In genomic region chr9:3006917-3007316, GRCh38 we compare ENCODE assay signal across 13 cellular contexts.
DNase-seq lines count a peak whose midpoint lies in the region; ATAC-seq and TF ChIP-seq lines count a peak whose summit lies in the region.
"Had no signal": no experiment of that assay in that cellular context is flagged by ENCODE, and none has a peak within 500 bp of the region (broad histone marks: within the 10 kb centered on the region; RNA-seq: fewer than 3 reads in every experiment).

No MANE protein-coding gene starts in this region.

- WGBS in right cardiac atrium, result 49% methylated on average over 1 of the region's 1 CpG
- 66 to 85% (median 76%) methylated on average over 1 of the region's 1 CpG for WGBS in spleen, 5 donors

- DNase-seq in right cardiac atrium (no peak), Right ventricle myocardium superior (no peak), NCI-H69 (lab: John Stamatoyannopoulos, UW) (peak; percentile 70), left kidney (ENCODE audit: low read depth, low spot score) (peak; percentile 12), GDM1 (lab: John Stamatoyannopoulos, UW) (no peak), spleen (no peak), NCI-H2171 treated with DMSO at 0.1 percent for 48 hours (lab: John Stamatoyannopoulos, UW) (no peak)
- DNase-seq: BE2C; CD4-positive, alpha-beta memory T cell; DMS53; H7 had no signal

- no peaks in the 10 kb centered on the region for H3K36me3 ChIP-seq in spleen
- H3K36me3 ChIP-seq: BE2C had no signal

- H3K9me3 ChIP-seq in right cardiac atrium (ENCODE audit: control insufficient read depth, low read length) (no peaks in the 10 kb centered on the region), spleen (peaks cover 0 to 10% (median 0%) of the 10 kb centered on the region in 8 donors)
- H3K9me3 ChIP-seq: BE2C had no signal

- H3K4me1 ChIP-seq in right cardiac atrium (ENCODE audit: control insufficient read depth, insufficient read depth, low read length) (peaks cover 3% of the 10 kb centered on the region), spleen (no peaks in the 10 kb centered on the region)
- H3K4me1 ChIP-seq: BE2C had no signal

- no peak overlapping the region for H3K4me3 ChIP-seq in right cardiac atrium (ENCODE audit: low read length)
- no peak overlapping the region for H3K4me3 ChIP-seq in spleen
- H3K4me3 ChIP-seq: GM23338 had no signal

- intact Hi-C loops in right cardiac atrium (cut with DNase I), result no loop called here
- intact Hi-C loops in Right ventricle myocardium superior (cut with DNase I), result no loop called here
- intact Hi-C loops in spleen (cut with DNase I; ENCODE audit: low total_unique reads), result no loop called here

- H3K27me3 ChIP-seq in right cardiac atrium (ENCODE audit: control insufficient read depth, insufficient read depth) (no peaks in the 10 kb centered on the region), spleen (replicated peaks in 1 of 7) (no peaks in the 10 kb centered on the region)
- H3K27me3 ChIP-seq: BE2C had no signal

- H3K27ac ChIP-seq in right cardiac atrium (ENCODE audit: low read length) (no peak overlapping the region), spleen (no peak overlapping the region)
- H3K27ac ChIP-seq: C4-2B had no signal

- no peak for TF ChIP-seq CTCF in spleen (IDR thresholded peaks at IDR 0.05 in 8 of 11, conservative IDR thresholded peaks at IDR 0.05 in 3 of 11)

- ATAC-seq in right cardiac atrium, result peak; percentile 26 to 53
- no peak for ATAC-seq in Right ventricle myocardium superior (ENCODE audit: poor library complexity)
- ATAC-seq: GM23338 had no signal

- no peak for TF ChIP-seq POLR2A in spleen (IDR thresholded peaks at IDR 0.05)

Comparison
In these comparisons a context has a peak if more than half of its experiments do, and no peak if none do; other contexts are left out.
1. DNase-seq: peak in NCI-H69 (single experiment) and left kidney (single experiment); none in right cardiac atrium (0 of 3), Right ventricle myocardium superior (single experiment), GDM1 (single experiment), spleen (single experiment) and NCI-H2171 treated with DMSO at 0.1 percent for 48 hours (single experiment).